In the genomic region with DNA sequence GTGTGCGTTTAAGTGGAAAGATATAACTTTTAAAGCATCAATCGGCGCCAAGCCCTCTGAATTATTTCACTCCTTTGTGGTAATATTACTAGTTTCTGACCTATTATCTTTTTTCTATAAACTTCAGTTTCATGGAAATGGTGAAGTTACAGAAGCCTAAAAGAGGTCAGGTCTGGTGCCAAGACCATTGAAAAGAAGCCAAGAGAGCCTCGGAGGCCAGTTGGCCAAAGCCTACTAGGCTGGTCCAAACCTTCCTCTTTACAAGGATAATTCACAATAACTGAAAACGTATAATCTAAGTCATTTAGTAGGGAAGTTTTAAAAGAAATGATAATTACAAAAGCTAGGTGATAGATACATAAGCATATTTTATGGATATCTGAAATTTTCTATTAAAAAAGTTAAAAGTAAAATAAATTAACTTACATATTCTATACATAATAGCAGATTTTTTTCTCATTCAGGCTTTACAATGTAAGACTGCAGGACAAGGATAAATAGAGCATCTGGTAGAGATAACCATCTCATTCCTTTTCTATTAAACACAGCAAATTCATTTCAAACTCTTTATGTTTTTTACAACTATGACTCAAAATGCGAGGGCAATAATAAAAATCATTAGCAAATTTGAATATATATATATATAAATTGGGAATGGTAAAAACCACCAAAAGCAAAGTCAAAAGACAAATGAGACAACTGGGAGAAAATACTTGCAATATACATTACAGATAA, we compare ENCODE assay signal across 1 cellular context.
TF ChIP-seq lines count a peak whose summit lies in the region.

No MANE protein-coding gene starts in this region.

TF ChIP-seq in GM23338, 12 proteins besides CTCF, POLR2A, EP300 and RAD21 (continued from another document):
- TF ChIP-seq, protein P1, sequence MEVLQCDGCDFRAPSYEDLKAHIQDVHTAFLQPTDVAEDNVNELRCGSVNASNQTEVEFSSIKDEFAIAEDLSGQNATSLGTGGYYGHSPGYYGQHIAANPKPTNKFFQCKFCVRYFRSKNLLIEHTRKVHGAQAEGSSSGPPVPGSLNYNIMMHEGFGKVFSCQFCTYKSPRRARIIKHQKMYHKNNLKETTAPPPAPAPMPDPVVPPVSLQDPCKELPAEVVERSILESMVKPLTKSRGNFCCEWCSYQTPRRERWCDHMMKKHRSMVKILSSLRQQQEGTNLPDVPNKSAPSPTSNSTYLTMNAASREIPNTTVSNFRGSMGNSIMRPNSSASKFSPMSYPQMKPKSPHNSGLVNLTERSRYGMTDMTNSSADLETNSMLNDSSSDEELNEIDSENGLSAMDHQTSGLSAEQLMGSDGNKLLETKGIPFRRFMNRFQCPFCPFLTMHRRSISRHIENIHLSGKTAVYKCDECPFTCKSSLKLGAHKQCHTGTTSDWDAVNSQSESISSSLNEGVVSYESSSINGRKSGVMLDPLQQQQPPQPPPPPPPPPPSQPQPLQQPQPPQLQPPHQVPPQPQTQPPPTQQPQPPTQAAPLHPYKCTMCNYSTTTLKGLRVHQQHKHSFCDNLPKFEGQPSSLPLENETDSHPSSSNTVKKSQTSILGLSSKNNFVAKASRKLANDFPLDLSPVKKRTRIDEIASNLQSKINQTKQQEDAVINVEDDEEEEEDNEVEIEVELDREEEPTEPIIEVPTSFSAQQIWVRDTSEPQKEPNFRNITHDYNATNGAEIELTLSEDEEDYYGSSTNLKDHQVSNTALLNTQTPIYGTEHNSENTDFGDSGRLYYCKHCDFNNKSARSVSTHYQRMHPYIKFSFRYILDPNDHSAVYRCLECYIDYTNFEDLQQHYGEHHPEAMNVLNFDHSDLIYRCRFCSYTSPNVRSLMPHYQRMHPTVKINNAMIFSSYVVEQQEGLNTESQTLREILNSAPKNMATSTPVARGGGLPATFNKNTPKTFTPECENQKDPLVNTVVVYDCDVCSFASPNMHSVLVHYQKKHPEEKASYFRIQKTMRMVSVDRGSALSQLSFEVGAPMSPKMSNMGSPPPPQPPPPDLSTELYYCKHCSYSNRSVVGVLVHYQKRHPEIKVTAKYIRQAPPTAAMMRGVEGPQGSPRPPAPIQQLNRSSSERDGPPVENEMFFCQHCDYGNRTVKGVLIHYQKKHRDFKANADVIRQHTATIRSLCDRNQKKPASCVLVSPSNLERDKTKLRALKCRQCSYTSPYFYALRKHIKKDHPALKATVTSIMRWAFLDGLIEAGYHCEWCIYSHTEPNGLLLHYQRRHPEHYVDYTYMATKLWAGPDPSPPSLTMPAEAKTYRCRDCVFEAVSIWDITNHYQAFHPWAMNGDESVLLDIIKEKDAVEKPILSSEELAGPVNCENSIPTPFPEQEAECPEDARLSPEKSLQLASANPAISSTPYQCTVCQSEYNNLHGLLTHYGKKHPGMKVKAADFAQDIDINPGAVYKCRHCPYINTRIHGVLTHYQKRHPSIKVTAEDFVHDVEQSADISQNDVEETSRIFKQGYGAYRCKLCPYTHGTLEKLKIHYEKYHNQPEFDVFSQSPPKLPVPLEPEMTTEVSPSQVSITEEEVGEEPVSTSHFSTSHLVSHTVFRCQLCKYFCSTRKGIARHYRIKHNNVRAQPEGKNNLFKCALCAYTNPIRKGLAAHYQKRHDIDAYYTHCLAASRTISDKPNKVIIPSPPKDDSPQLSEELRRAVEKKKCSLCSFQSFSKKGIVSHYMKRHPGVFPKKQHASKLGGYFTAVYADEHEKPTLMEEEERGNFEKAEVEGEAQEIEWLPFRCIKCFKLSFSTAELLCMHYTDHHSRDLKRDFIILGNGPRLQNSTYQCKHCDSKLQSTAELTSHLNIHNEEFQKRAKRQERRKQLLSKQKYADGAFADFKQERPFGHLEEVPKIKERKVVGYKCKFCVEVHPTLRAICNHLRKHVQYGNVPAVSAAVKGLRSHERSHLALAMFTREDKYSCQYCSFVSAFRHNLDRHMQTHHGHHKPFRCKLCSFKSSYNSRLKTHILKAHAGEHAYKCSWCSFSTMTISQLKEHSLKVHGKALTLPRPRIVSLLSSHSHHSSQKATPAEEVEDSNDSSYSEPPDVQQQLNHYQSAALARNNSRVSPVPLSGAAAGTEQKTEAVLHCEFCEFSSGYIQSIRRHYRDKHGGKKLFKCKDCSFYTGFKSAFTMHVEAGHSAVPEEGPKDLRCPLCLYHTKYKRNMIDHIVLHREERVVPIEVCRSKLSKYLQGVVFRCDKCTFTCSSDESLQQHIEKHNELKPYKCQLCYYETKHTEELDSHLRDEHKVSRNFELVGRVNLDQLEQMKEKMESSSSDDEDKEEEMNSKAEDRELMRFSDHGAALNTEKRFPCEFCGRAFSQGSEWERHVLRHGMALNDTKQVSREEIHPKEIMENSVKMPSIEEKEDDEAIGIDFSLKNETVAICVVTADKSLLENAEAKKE (CRISPR knock-in tag; IDR thresholded peaks at IDR 0.05): no peak
- TF ChIP-seq EZH2 (IDR thresholded peaks at IDR 0.05; ENCODE audit: low read depth, unreplicated experiment): no peak
